In the genomic region with DNA sequence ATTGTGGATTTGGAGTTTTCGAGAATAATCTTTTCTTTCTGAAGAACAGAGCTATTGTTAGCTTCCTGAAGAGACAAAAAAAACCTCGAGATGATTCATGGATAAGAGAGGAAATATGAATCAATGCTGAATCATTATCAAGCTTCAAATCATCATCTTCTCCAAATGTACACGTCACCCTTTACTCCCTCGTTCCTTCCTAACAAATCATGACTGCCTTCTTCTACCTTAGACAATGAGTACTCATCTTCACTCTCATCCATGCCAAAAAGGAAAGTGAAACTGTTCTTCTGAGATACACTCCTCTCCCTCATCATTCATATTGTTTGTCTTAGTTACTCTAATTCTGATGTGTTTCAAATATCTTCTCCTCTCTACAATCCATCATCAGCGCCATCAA, we compare ENCODE assay signal across 14 cellular contexts.
DNase-seq lines count a peak whose midpoint lies in the region; ATAC-seq, FAIRE-seq and TF ChIP-seq lines count a peak whose summit lies in the region.
"Had no signal": no experiment of that assay in that cellular context is flagged by ENCODE, and none has a peak within 500 bp of the region (broad histone marks: within the 10 kb centered on the region; RNA-seq: fewer than 3 reads in every experiment).

No MANE protein-coding gene starts in this region.

- no peaks in the 10 kb centered on the region for H3K36me3 ChIP-seq in astrocyte (ENCODE audit: insufficient read depth, low read length)

- DNase-seq in activated T-cell treated with anti-CD3 and anti-CD28 coated beads, Interleukin-2, amount 50 U/mL, for 4 hours: no peak
- no peak for DNase-seq in activated T-cell treated with anti-CD3 and anti-CD28 coated beads, Interleukin-2, amount 50 U/mL, for 24 hours
- DNase-seq in astrocyte (ENCODE audit: low read depth): peak; percentile 4
- peak; percentile 2 for DNase-seq in urothelium cell line (ENCODE audit: low spot score)
- no peak for DNase-seq in SHP77 treated with DMSO at 0.1 percent for 48 hours (lab: John Stamatoyannopoulos, UW)
- no peak for DNase-seq in NCI-H187 (lab: John Stamatoyannopoulos, UW)
- DNase-seq: activated T-cell treated with anti-CD3 and anti-CD28 coated beads for 4 hours, cortex of kidney, IMR-90, natural killer cell, NCI-H2227 treated with DMSO at 0.1 percent for 48 hours, trophoblast cell had no signal

- no peaks in the 10 kb centered on the region for H3K4me1 ChIP-seq in astrocyte (ENCODE audit: insufficient read depth, low read length)

- no peaks in the 10 kb centered on the region for H3K4me1 Mint-ChIP-seq in activated T-cell treated with anti-CD3 and anti-CD28 coated beads, Interleukin-2, amount 50 U/mL, for 4 hours (ENCODE audit: low read depth)
- H3K4me1 Mint-ChIP-seq in activated T-cell treated with anti-CD3 and anti-CD28 coated beads, Interleukin-2, amount 50 U/mL, for 24 hours (ENCODE audit: low read depth): peaks cover 2% of the 10 kb centered on the region
- no peaks in the 10 kb centered on the region for H3K4me1 Mint-ChIP-seq in astrocyte (ENCODE audit: low read depth, unreplicated experiment)
- H3K4me1 Mint-ChIP-seq: natural killer cell had no signal

- no peak overlapping the region for H3K9ac ChIP-seq in astrocyte (ENCODE audit: low read length)

- FAIRE-seq in astrocyte (lab: Jason Lieb, UNC) (no peak), urothelium cell line (lab: Jason Lieb, UNC) (no peak)

- no peak overlapping the region for H3K4me3 Mint-ChIP-seq in activated T-cell treated with anti-CD3 and anti-CD28 coated beads, Interleukin-2, amount 50 U/mL, for 4 hours
- no peak overlapping the region for H3K4me3 Mint-ChIP-seq in activated T-cell treated with anti-CD3 and anti-CD28 coated beads, Interleukin-2, amount 50 U/mL, for 24 hours
- no peak overlapping the region for H3K4me3 Mint-ChIP-seq in astrocyte (ENCODE audit: unreplicated experiment)
- H3K4me3 Mint-ChIP-seq: natural killer cell had no signal

- peak overlapping the region; percentile 65 for H3K4me2 ChIP-seq in astrocyte (ENCODE audit: low read length)

- no peaks in the 10 kb centered on the region for H3K27me3 ChIP-seq in astrocyte (ENCODE audit: insufficient read depth, low read length)

- H3K27ac Mint-ChIP-seq in activated T-cell treated with anti-CD3 and anti-CD28 coated beads, Interleukin-2, amount 50 U/mL, for 24 hours: no peak overlapping the region
- H3K27ac Mint-ChIP-seq in astrocyte (ENCODE audit: unreplicated experiment): no peak overlapping the region
- H3K27ac Mint-ChIP-seq: natural killer cell had no signal

- no peak overlapping the region for H3K4me3 ChIP-seq in astrocyte (ENCODE audit: insufficient read depth, low read depth, low read length)

- H3K27me3 Mint-ChIP-seq in activated T-cell treated with anti-CD3 and anti-CD28 coated beads, Interleukin-2, amount 50 U/mL, for 4 hours (ENCODE audit: low read depth): no peaks in the 10 kb centered on the region
- no peaks in the 10 kb centered on the region for H3K27me3 Mint-ChIP-seq in activated T-cell treated with anti-CD3 and anti-CD28 coated beads, Interleukin-2, amount 50 U/mL, for 24 hours
- H3K27me3 Mint-ChIP-seq in astrocyte (ENCODE audit: low read depth, unreplicated experiment): no peaks in the 10 kb centered on the region

- no peaks in the 10 kb centered on the region for H4K20me1 ChIP-seq in astrocyte (ENCODE audit: insufficient read depth, low read length)

- no peak for TF ChIP-seq CTCF in astrocyte (IDR thresholded peaks at IDR 0.05; ENCODE audit: insufficient read depth, low read depth, low read length)

- no peak overlapping the region for H3K27ac ChIP-seq in astrocyte (ENCODE audit: low read depth, low read length)

- peaks cover 13% of the 10 kb centered on the region for H3K9me3 Mint-ChIP-seq in activated T-cell treated with anti-CD3 and anti-CD28 coated beads, Interleukin-2, amount 50 U/mL, for 4 hours
- peaks cover 12% of the 10 kb centered on the region for H3K9me3 Mint-ChIP-seq in activated T-cell treated with anti-CD3 and anti-CD28 coated beads, Interleukin-2, amount 50 U/mL, for 24 hours
- peaks cover 4% of the 10 kb centered on the region for H3K9me3 Mint-ChIP-seq in astrocyte (ENCODE audit: unreplicated experiment)

- peak overlapping the region; percentile 33 for H2AFZ ChIP-seq in astrocyte (ENCODE audit: low read depth, low read length)

- peak; percentile 34 to 38 for ATAC-seq in activated T-cell treated with anti-CD3 and anti-CD28 coated beads, Interleukin-2, amount 50 U/mL, for 4 hours
- ATAC-seq in HG03159 (IDR thresholded peaks at IDR 0.05; ENCODE audit: unreplicated experiment) (peak; percentile 85), GM21515 (IDR thresholded peaks at IDR 0.05; ENCODE audit: unreplicated experiment) (no peak)
- ATAC-seq: natural killer cell had no signal

- no peaks in the 10 kb centered on the region for H3K36me3 Mint-ChIP-seq in activated T-cell treated with anti-CD3 and anti-CD28 coated beads, Interleukin-2, amount 50 U/mL, for 4 hours (ENCODE audit: insufficient read depth)
- no peaks in the 10 kb centered on the region for H3K36me3 Mint-ChIP-seq in activated T-cell treated with anti-CD3 and anti-CD28 coated beads, Interleukin-2, amount 50 U/mL, for 24 hours (ENCODE audit: low read depth)
- H3K36me3 Mint-ChIP-seq in astrocyte (ENCODE audit: low read depth, unreplicated experiment): no peaks in the 10 kb centered on the region
- H3K36me3 Mint-ChIP-seq: natural killer cell had no signal

- no peaks in the 10 kb centered on the region for H3K79me2 ChIP-seq in astrocyte (ENCODE audit: insufficient read depth, low read length)

- H3K9me3 ChIP-seq in astrocyte (ENCODE audit: insufficient read depth, low read depth, low read length): no peaks in the 10 kb centered on the region

Comparison
In these comparisons a context has a peak if more than half of its experiments do, and no peak if none do; other contexts are left out.
1. DNase-seq: peak in astrocyte (single experiment) and urothelium cell line (single experiment); none in activated T-cell treated with anti-CD3 and anti-CD28 coated beads, Interleukin-2, amount 50 U/mL, for 4 hours (single experiment), activated T-cell treated with anti-CD3 and anti-CD28 coated beads, Interleukin-2, amount 50 U/mL, for 24 hours (single experiment), SHP77 treated with DMSO at 0.1 percent for 48 hours (single experiment) and NCI-H187 (0 of 2).